In the genomic region with DNA sequence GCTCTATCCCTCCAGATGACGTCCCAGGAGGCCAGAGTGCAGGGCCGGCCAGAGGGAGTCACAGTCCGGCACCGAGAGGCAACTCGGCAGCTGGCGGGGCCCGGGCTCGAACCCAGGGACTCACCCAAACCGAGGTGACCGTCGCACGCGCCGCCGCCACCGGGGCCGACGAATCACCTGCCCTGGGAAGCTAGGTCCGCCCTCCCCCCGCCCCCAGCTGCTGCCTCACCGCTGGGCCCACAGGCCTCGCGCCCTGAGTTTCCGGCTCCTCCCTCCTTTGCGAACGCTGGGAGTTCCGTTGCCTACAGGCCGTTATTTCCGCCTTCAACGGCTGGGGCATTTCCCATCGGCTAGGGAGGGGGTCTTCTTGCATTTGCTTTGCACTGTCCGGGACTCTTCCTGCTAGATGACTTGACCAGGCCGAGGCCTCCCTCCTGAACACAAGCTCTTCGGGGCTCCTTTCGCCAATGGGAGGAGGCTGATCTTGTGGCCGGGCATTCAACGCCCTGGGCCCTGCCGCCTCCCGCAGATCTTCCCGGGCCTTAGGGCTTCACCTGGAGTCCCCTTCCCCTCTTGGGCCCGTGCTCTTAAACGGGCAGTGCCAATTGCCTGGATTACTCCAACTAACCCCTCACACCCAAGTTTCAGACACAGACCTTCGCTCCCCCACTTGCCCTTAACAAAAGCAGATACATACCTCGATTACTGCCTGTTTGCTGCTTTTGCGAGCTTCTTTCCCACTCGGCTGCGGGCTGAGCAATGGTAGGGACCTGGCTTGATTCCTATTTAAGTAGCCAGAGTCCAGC, we compare ENCODE assay signal across 8 cellular contexts. TPM values are rescaled to one million over a fixed set of nuclear protein-coding genes. Genes with fewer than 3 reads are reported as not detected.
A peak's percentile ranks its signal among the peaks of the same experiment; 100 is the strongest.
DNase-seq lines count a peak whose midpoint lies in the region; ATAC-seq and TF ChIP-seq lines count a peak whose summit lies in the region.

Gene SNUPN, minus strand, starts transcription at position 184 of the 806 bp plus-strand sequence. CDS start 4,674 bp downstream, outside the sequence.

- no peaks in the 10 kb centered on the region for H3K9me3 Mint-ChIP-seq in nephron progenitor cell
- no peaks in the 10 kb centered on the region for H3K9me3 Mint-ChIP-seq in stimulated activated naive CD8-positive, alpha-beta T cell treated with anti-CD3 and anti-CD28 coated beads, Interleukin-15, amount 100 ng/mL, for 72 hours

- H3K27ac Mint-ChIP-seq in nephron progenitor cell: peak within 1 kb of the TSS; percentile 97
- peak within 1 kb of the TSS; percentile 98 to 99 for H3K27ac Mint-ChIP-seq in stimulated activated naive CD8-positive, alpha-beta T cell treated with anti-CD3 and anti-CD28 coated beads, Interleukin-15, amount 100 ng/mL, for 72 hours

- peaks cover 3% of the 10 kb centered on the region for H3K27me3 Mint-ChIP-seq in nephron progenitor cell (ENCODE audit: low read depth, poor library complexity)
- no peaks in the 10 kb centered on the region for H3K27me3 Mint-ChIP-seq in stimulated activated naive CD8-positive, alpha-beta T cell treated with anti-CD3 and anti-CD28 coated beads, Interleukin-15, amount 100 ng/mL, for 72 hours

- H3K36me3 Mint-ChIP-seq in nephron progenitor cell (ENCODE audit: low read depth): peaks cover 3% of the 10 kb centered on the region

- H3K4me1 Mint-ChIP-seq in nephron progenitor cell: peaks cover 24% of the 10 kb centered on the region
- peaks cover 47% of the 10 kb centered on the region for H3K4me1 Mint-ChIP-seq in stimulated activated naive CD8-positive, alpha-beta T cell treated with anti-CD3 and anti-CD28 coated beads, Interleukin-15, amount 100 ng/mL, for 72 hours

- ATAC-seq in stimulated activated naive CD8-positive, alpha-beta T cell treated with anti-CD3 and anti-CD28 coated beads, Interleukin-15, amount 100 ng/mL, for 72 hours: peak; percentile 95

- TF ChIP-seq CTCF in nephron progenitor cell (IDR thresholded peaks at IDR 0.05): no peak

- DNase-seq in Daoy (ENCODE audit: low read depth) (peak; percentile 96), H4 (ENCODE audit: low spot score) (peak; percentile 93), M059J (ENCODE audit: low read depth) (peak; percentile 89), SIG-M5 treated with dmso at 0.1 percent for 504 hours (lab: John Stamatoyannopoulos, UW; ENCODE audit: unreplicated experiment) (peak; percentile 91), activated gamma-delta T cell (lab: John Stamatoyannopoulos, UW) (peak; percentile 87), fibroblast of the conjunctiva (ENCODE audit: low read depth) (peak; percentile 89), nephron progenitor cell (peak; percentile 86)
- peak; percentile 88 to 94 for DNase-seq in stimulated activated naive CD8-positive, alpha-beta T cell treated with anti-CD3 and anti-CD28 coated beads, Interleukin-15, amount 100 ng/mL, for 72 hours

- H3K4me3 Mint-ChIP-seq in nephron progenitor cell: peak within 1 kb of the TSS; percentile 89
- H3K4me3 Mint-ChIP-seq in stimulated activated naive CD8-positive, alpha-beta T cell treated with anti-CD3 and anti-CD28 coated beads, Interleukin-15, amount 100 ng/mL, for 72 hours: peak within 1 kb of the TSS; percentile 98 to 99

RNA-seq across cellular contexts. Expression of gene SNUPN, which starts in this region (rescaled TPM):
- total RNA-seq in Daoy (2014; rRNA removed; shearing (Covaris generic)): 36.0 and 41.4 TPM in 2 replicates
- 33.7 and 51.0 TPM in 2 replicates for total RNA-seq in H4 (2014; rRNA removed; shearing (Covaris generic))
- 26.6 and 32.1 TPM in 2 replicates for total RNA-seq in M059J (2014; rRNA removed; shearing (Covaris generic))

Comparison
In these comparisons a context has a peak if more than half of its experiments do, and no peak if none do; other contexts are left out.
1. Peak in every context shown above with its lines: DNase-seq and ATAC-seq.